Comparison of ENCODE assay signal across 8 cellular contexts in genomic region chr7:56106108-56107073, GRCh38. TPM values are rescaled to one million over a fixed set of nuclear protein-coding genes. Genes with fewer than 3 reads are reported as not detected.
DNase-seq lines count a peak whose midpoint lies in the region; ATAC-seq and TF ChIP-seq lines count a peak whose summit lies in the region.

A gene with protein sequence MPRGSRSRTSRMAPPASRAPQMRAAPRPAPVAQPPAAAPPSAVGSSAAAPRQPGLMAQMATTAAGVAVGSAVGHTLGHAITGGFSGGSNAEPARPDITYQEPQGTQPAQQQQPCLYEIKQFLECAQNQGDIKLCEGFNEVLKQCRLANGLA (minus strand): TSS chr7:56106476. CDS start chr7:56106413, 63 bp downstream.

- H4K20me1 ChIP-seq in Loucy (ENCODE audit: insufficient read depth, low read length, poor library complexity, severe bottlenecking): peaks cover 38% of the 10 kb centered on the region
- H4K20me1 ChIP-seq in fibroblast of lung (ENCODE audit: control insufficient read depth, extremely low read depth, insufficient read depth, low read length): no peaks in the 10 kb centered on the region

- peak within 1 kb of the TSS; percentile 96 for H3K27ac Mint-ChIP-seq in activated T-helper 17 cell treated with anti-CD3 and anti-CD28 coated beads, Interleukin-2, amount 50 U/mL, for 72 hours
- H3K27ac Mint-ChIP-seq in nephron progenitor cell: peak within 1 kb of the TSS; percentile 81
- peak within 1 kb of the TSS; percentile 99 to 100 for H3K27ac Mint-ChIP-seq in stimulated activated naive CD8-positive, alpha-beta T cell treated with anti-CD3 and anti-CD28 coated beads, Interleukin-15, amount 100 ng/mL, for 72 hours

- H3K9me3 Mint-ChIP-seq in activated T-helper 17 cell treated with anti-CD3 and anti-CD28 coated beads, Interleukin-2, amount 50 U/mL, for 72 hours: no peaks in the 10 kb centered on the region
- peaks cover 48% of the 10 kb centered on the region for H3K9me3 Mint-ChIP-seq in nephron progenitor cell
- H3K9me3 Mint-ChIP-seq in stimulated activated naive CD8-positive, alpha-beta T cell treated with anti-CD3 and anti-CD28 coated beads, Interleukin-15, amount 100 ng/mL, for 72 hours: peaks cover 14 to 17% of the 10 kb centered on the region in 2 donors

- H3K27me3 ChIP-seq in H7 (ENCODE audit: control insufficient read depth, insufficient read depth, low read length) (no peaks in the 10 kb centered on the region), Loucy (ENCODE audit: insufficient read depth, low read length, poor library complexity, severe bottlenecking) (no peaks in the 10 kb centered on the region), RWPE2 (ENCODE audit: insufficient read depth, poor library complexity, severe bottlenecking) (no peaks in the 10 kb centered on the region), fibroblast of lung (ENCODE audit: control insufficient read depth, insufficient read depth, low read length) (no peaks in the 10 kb centered on the region)

- no peaks in the 10 kb centered on the region for H3K9me2 ChIP-seq in Loucy (replicated peaks; ENCODE audit: low read depth, low read length)

- H3K27me3 Mint-ChIP-seq in activated T-helper 17 cell treated with anti-CD3 and anti-CD28 coated beads, Interleukin-2, amount 50 U/mL, for 72 hours: no peaks in the 10 kb centered on the region
- H3K27me3 Mint-ChIP-seq in nephron progenitor cell (ENCODE audit: low read depth, poor library complexity): peaks cover 23% of the 10 kb centered on the region
- no peaks in the 10 kb centered on the region for H3K27me3 Mint-ChIP-seq in stimulated activated naive CD8-positive, alpha-beta T cell treated with anti-CD3 and anti-CD28 coated beads, Interleukin-15, amount 100 ng/mL, for 72 hours

- 0 out of 2 replicates have a peak, but pooled peaks cover 2% of the 10 kb centered on the region for H3F3A ChIP-seq in Loucy (ENCODE audit: low read depth)

- H3K9me3 ChIP-seq in Loucy (ENCODE audit: insufficient read depth, low read depth, low read length): 0 out of 2 replicates have a peak, but pooled peaks cover 3% of the 10 kb centered on the region
- H3K9me3 ChIP-seq in RWPE2 (ENCODE audit: severe bottlenecking): no peaks in the 10 kb centered on the region
- H3K9me3 ChIP-seq in fibroblast of lung (ENCODE audit: control insufficient read depth, insufficient read depth, low read depth, low read length): no peaks in the 10 kb centered on the region

- peaks cover 53% of the 10 kb centered on the region for H3K36me3 Mint-ChIP-seq in activated T-helper 17 cell treated with anti-CD3 and anti-CD28 coated beads, Interleukin-2, amount 50 U/mL, for 72 hours (ENCODE audit: low read depth)
- peaks cover 22% of the 10 kb centered on the region for H3K36me3 Mint-ChIP-seq in nephron progenitor cell (ENCODE audit: low read depth)

- H3K9ac ChIP-seq in Loucy (ENCODE audit: low read depth, low read length, poor library complexity, severe bottlenecking): peak within 1 kb of the TSS; percentile 98
- peak within 1 kb of the TSS; percentile 94 for H3K9ac ChIP-seq in fibroblast of lung (ENCODE audit: insufficient read depth, low read length)

- DNase-seq in EL (peak; percentile 99), H7 (peak; percentile 93), RWPE2 (ENCODE audit: low spot score) (peak; percentile 96), fibroblast of lung (ENCODE audit: low read depth in 2 of 2) (peak; percentile 99), nephron progenitor cell (peak; percentile 85)
- peak; percentile 90 to 96 for DNase-seq in stimulated activated naive CD8-positive, alpha-beta T cell treated with anti-CD3 and anti-CD28 coated beads, Interleukin-15, amount 100 ng/mL, for 72 hours

- H3K36me3 ChIP-seq in H7 (replicated peaks; ENCODE audit: control insufficient read depth, insufficient read depth, low read length) (peaks cover 5% of the 10 kb centered on the region), Loucy (ENCODE audit: insufficient read depth, low read length) (peaks cover 28% of the 10 kb centered on the region), RWPE2 (ENCODE audit: low read depth) (peaks cover 40% of the 10 kb centered on the region), fibroblast of lung (ENCODE audit: control insufficient read depth, insufficient read depth, low read length) (peaks cover 5% of the 10 kb centered on the region)

- H3K4me3 ChIP-seq in H7 (ENCODE audit: insufficient read depth, low read depth, low read length) (peak within 1 kb of the TSS; percentile 69), Loucy (ENCODE audit: low read length, poor library complexity, severe bottlenecking) (peak within 1 kb of the TSS; percentile 93), RWPE2 (ENCODE audit: severe bottlenecking) (peak within 1 kb of the TSS; percentile 81), fibroblast of lung (replicated peaks in 1 of 4; ENCODE audit: control extremely low read depth in 1 of 4, insufficient read depth in 1 of 4, low read depth in 3 of 4, low read length in 4 of 4) (peak within 1 kb of the TSS; percentile 78 to 100 (median 87))

- peaks cover 40% of the 10 kb centered on the region for H3K79me2 ChIP-seq in Loucy (ENCODE audit: insufficient read depth, low read length)
- peaks cover 27% of the 10 kb centered on the region for H3K79me2 ChIP-seq in fibroblast of lung (ENCODE audit: control insufficient read depth, insufficient read depth, low read length)

- H3K4me1 ChIP-seq in Loucy (ENCODE audit: insufficient read depth, low read length, poor library complexity, severe bottlenecking) (peaks cover 26% of the 10 kb centered on the region), RWPE2 (ENCODE audit: insufficient read depth, poor library complexity, severe bottlenecking) (peaks cover 7% of the 10 kb centered on the region), fibroblast of lung (ENCODE audit: control insufficient read depth, extremely low read depth, insufficient read depth, low read length) (no peaks in the 10 kb centered on the region)

- no peak for TF ChIP-seq CTCF in Loucy (conservative IDR thresholded peaks at IDR 0.05; ENCODE audit: low read length)
- no peak for TF ChIP-seq CTCF in RWPE2 (IDR thresholded peaks at IDR 0.05; ENCODE audit: poor library complexity, severe bottlenecking)
- no peak for TF ChIP-seq CTCF in fibroblast of lung (conservative IDR thresholded peaks at IDR 0.05 in 1 of 2, IDR thresholded peaks at IDR 0.05 in 1 of 2; ENCODE audit: low read depth in 1 of 2, low read length in 2 of 2)
- TF ChIP-seq CTCF in nephron progenitor cell (IDR thresholded peaks at IDR 0.05): no peak

- H3K4me3 Mint-ChIP-seq in activated T-helper 17 cell treated with anti-CD3 and anti-CD28 coated beads, Interleukin-2, amount 50 U/mL, for 72 hours: peak within 1 kb of the TSS; percentile 92
- H3K4me3 Mint-ChIP-seq in nephron progenitor cell: peak within 1 kb of the TSS; percentile 96
- peak within 1 kb of the TSS; percentile 95 to 98 for H3K4me3 Mint-ChIP-seq in stimulated activated naive CD8-positive, alpha-beta T cell treated with anti-CD3 and anti-CD28 coated beads, Interleukin-15, amount 100 ng/mL, for 72 hours

- peak; percentile 99 for ATAC-seq in RWPE2 (ENCODE audit: low read depth)
- ATAC-seq in activated T-helper 17 cell treated with anti-CD3 and anti-CD28 coated beads, Interleukin-2, amount 50 U/mL, for 72 hours (replicated peaks): peak; percentile 99
- ATAC-seq in stimulated activated naive CD8-positive, alpha-beta T cell treated with anti-CD3 and anti-CD28 coated beads, Interleukin-15, amount 100 ng/mL, for 72 hours: peak; percentile 98

- H2AFZ ChIP-seq in Loucy (ENCODE audit: low read length) (peak within 1 kb of the TSS; percentile 78), fibroblast of lung (ENCODE audit: low read length) (peak within 1 kb of the TSS; percentile 76)

- peaks cover 19% of the 10 kb centered on the region for H3K4me1 Mint-ChIP-seq in activated T-helper 17 cell treated with anti-CD3 and anti-CD28 coated beads, Interleukin-2, amount 50 U/mL, for 72 hours
- peaks cover 19% of the 10 kb centered on the region for H3K4me1 Mint-ChIP-seq in nephron progenitor cell
- peaks cover 34% of the 10 kb centered on the region for H3K4me1 Mint-ChIP-seq in stimulated activated naive CD8-positive, alpha-beta T cell treated with anti-CD3 and anti-CD28 coated beads, Interleukin-15, amount 100 ng/mL, for 72 hours

- peak within 1 kb of the TSS; percentile 70 for H3K27ac ChIP-seq in RWPE2 (ENCODE audit: poor library complexity, severe bottlenecking)
- H3K27ac ChIP-seq in fibroblast of lung (ENCODE audit: insufficient read depth, low read length): peak within 1 kb of the TSS; percentile 98

- H3K4me2 ChIP-seq in Loucy (ENCODE audit: low read depth, low read length, poor library complexity, severe bottlenecking) (peak within 1 kb of the TSS; percentile 97), fibroblast of lung (ENCODE audit: extremely low read depth, insufficient read depth, low read length) (peak within 1 kb of the TSS; percentile 92)

RNA-seq across cellular contexts. Expression of the gene that starts here (rescaled TPM):
- total RNA-seq in H7 (2014; rRNA removed; shearing (Covaris generic)): 174 and 191 TPM in 2 replicates
- 100 to 1,000 TPM; 498 to 792 TPM for total RNA-seq in activated T-helper 17 cell treated with anti-CD3 and anti-CD28 coated beads, Interleukin-2, amount 50 U/mL, for 72 hours
- 224 and 338 TPM in 2 replicates for total RNA-seq in fibroblast of lung
- polyA plus RNA-seq in fibroblast of lung: 232 and 313 TPM in 2 replicates
- 394 and 548 TPM in 2 replicates for polyA plus RNA-seq in fibroblast of lung (2012)
- 96.5 and 98.0 TPM in 2 replicates for polyA minus RNA-seq in fibroblast of lung (ENCODE audit: low replicate concordance)

Comparison
In these comparisons a context has a peak if more than half of its experiments do, and no peak if none do; other contexts are left out.
1. Peak in every context shown above with its lines: DNase-seq, ATAC-seq, H3K4me3 ChIP-seq and H3K27ac ChIP-seq.